ENCODE assay signal across 8 cellular contexts in genomic region chr20:3820901-3821727, GRCh38. TPM values are rescaled to one million over a fixed set of nuclear protein-coding genes. Genes with fewer than 3 reads are reported as not detected.
DNase-seq lines count a peak whose midpoint lies in the region; ATAC-seq and TF ChIP-seq lines count a peak whose summit lies in the region.

No MANE protein-coding gene starts in this region.

- peak overlapping the region; percentile 100 for H3K9ac ChIP-seq in adipocyte (ENCODE audit: low read length)

- peaks cover 26% of the 10 kb centered on the region for H3K36me3 ChIP-seq in right atrium auricular region
- H3K36me3 ChIP-seq in adipocyte (ENCODE audit: control insufficient read depth, insufficient read depth, low read length, severe bottlenecking): peaks cover 41% of the 10 kb centered on the region
- H3K36me3 ChIP-seq in uterus: no peaks in the 10 kb centered on the region

- H3K4me3 ChIP-seq in right atrium auricular region: peak overlapping the region; percentile 51 to 69
- H3K4me3 ChIP-seq in adipocyte (ENCODE audit: low read length): peak overlapping the region; percentile 97
- H3K4me3 ChIP-seq in lower leg skin (ENCODE audit: low read depth, poor library complexity, severe bottlenecking): peak overlapping the region; percentile 54
- H3K4me3 ChIP-seq in uterus: peak overlapping the region; percentile 72 to 75

- no peak for TF ChIP-seq CTCF in right atrium auricular region (IDR thresholded peaks at IDR 0.05)
- TF ChIP-seq CTCF in lower leg skin (IDR thresholded peaks at IDR 0.05): no peak
- no peak for TF ChIP-seq CTCF in uterus (IDR thresholded peaks at IDR 0.05)

- no peak for TF ChIP-seq POLR2A in lower leg skin (IDR thresholded peaks at IDR 0.05)
- peak in 1 of 2 donors; percentile 6 for TF ChIP-seq POLR2A in uterus (IDR thresholded peaks at IDR 0.05)

- H3K9me3 ChIP-seq in right atrium auricular region (no peaks in the 10 kb centered on the region), adipocyte (ENCODE audit: control insufficient read depth, low read length) (no peaks in the 10 kb centered on the region), uterus (no peaks in the 10 kb centered on the region)

- H3K27ac ChIP-seq in right atrium auricular region (peak overlapping the region; percentile 96 to 99), uterus (peak overlapping the region; percentile 98)

- H3K27me3 ChIP-seq in right atrium auricular region: no peaks in the 10 kb centered on the region
- no peaks in the 10 kb centered on the region for H3K27me3 ChIP-seq in adipocyte (replicated peaks; ENCODE audit: control insufficient read depth, insufficient read depth, low read length)
- H3K27me3 ChIP-seq in uterus: no peaks in the 10 kb centered on the region

- intact Hi-C loops in left ventricle myocardium superior (cut with micrococcal nuclease) (loop anchor here (5.0 kb wide), 1 partner anchor 34 kb away; the partner anchor contains the start of gene CENPB), lower leg skin (cut with DNase I; ENCODE audit: low total_unique reads) (loop anchor here (2.0 kb wide), 1 partner anchor 34 kb away; the partner anchor contains the start of gene CENPB), uterus (cut with DNase I; ENCODE audit: low total_unique reads) (loop anchor here (5.0 kb wide), 1 partner anchor 34 kb away; the partner anchor contains the start of gene CENPB)

- no peak for ATAC-seq in left ventricle myocardium superior

- DNase-seq in right atrium auricular region (ENCODE audit: low spot score): no peak
- no peak for DNase-seq in left ventricle myocardium superior
- DNase-seq in adipocyte (ENCODE audit: low read depth): no peak
- no peak for DNase-seq in lower leg skin (ENCODE audit: low spot score in 2 of 2)
- DNase-seq in uterus: no peak
- no peak for DNase-seq in kidney glomerular epithelial cell (lab: John Stamatoyannopoulos, UW)
- no peak for DNase-seq in NCI-H1417 treated with DMSO at 0.1 percent for 48 hours (lab: John Stamatoyannopoulos, UW)
- DNase-seq in GF-D8 (lab: John Stamatoyannopoulos, UW): no peak

- 30 to 31% methylated on average over 20 of the region's 20 CpGs for whole genome bisulfite sequencing in lower leg skin, 2 donors

- H3K4me1 ChIP-seq in right atrium auricular region (peaks cover 0 to 27% of the 10 kb centered on the region in 2 donors), adipocyte (ENCODE audit: control insufficient read depth, insufficient read depth, low read length) (peaks cover 21% of the 10 kb centered on the region), uterus (peaks cover 0 to 4% of the 10 kb centered on the region in 2 donors)

RNA-seq across cellular contexts. Expression of gene AP5S1, which starts 0.8 kb away (rescaled TPM):
- total RNA-seq in right atrium auricular region (10 to 100 TPM; 14.6 to 17.3 TPM), left ventricle myocardium superior (10.2 TPM), lower leg skin (10 to 100 TPM in 2 of 4 donors, 1 to 10 TPM in 2; 7.7 to 16.8 (median 10.5) TPM), uterus (10 to 100 TPM in 2 of 4 donors, 1 to 10 TPM in 1, under 1 TPM in 1; under 0.01 to 18.6 (median 9.5) TPM)

RNA-seq across cellular contexts. Expression of gene CDC25B, which starts 25.0 kb away (rescaled TPM):
- total RNA-seq in right atrium auricular region: 10 to 100 TPM; 10.4 to 11.4 TPM
- 7.5 TPM for total RNA-seq in left ventricle myocardium superior
- total RNA-seq in lower leg skin: 10 to 100 TPM; 13.5 to 23.2 (median 18.5) TPM
- 10 to 100 TPM; 13.2 to 72.8 (median 25.5) TPM for total RNA-seq in uterus

RNA-seq across cellular contexts. Expression of gene MAVS, which starts 25.5 kb away (rescaled TPM):
- total RNA-seq in right atrium auricular region (10 to 100 TPM; 27.5 to 29.7 TPM), left ventricle myocardium superior (34.8 TPM), lower leg skin (10 to 100 TPM; 17.2 to 28.2 (median 27.1) TPM), uterus (10 to 100 TPM in 3 of 4 donors, 1 to 10 TPM in 1; 7.4 to 43.2 (median 13.7) TPM)

RNA-seq across cellular contexts. Expression of gene CENPB, which starts 34.6 kb away (rescaled TPM):
- 10 to 100 TPM; 49.1 to 77.1 TPM for total RNA-seq in right atrium auricular region
- total RNA-seq in left ventricle myocardium superior: 68.3 TPM
- total RNA-seq in lower leg skin: 100 to 1,000 TPM in 2 of 4 donors, 10 to 100 TPM in 2; 94.4 to 109 (median 99.8) TPM
- total RNA-seq in uterus: 100 to 1,000 TPM in 2 of 4 donors, 10 to 100 TPM in 2; 18.2 to 127 (median 85.2) TPM

RNA-seq across cellular contexts. Expression of gene SPEF1, which starts 39.9 kb away (rescaled TPM):
- under 1 TPM in 1 of 2 donors, not detected in 1; 0.31 TPM for total RNA-seq in right atrium auricular region
- total RNA-seq in left ventricle myocardium superior: not detected
- under 1 TPM in 1 of 4 donors, not detected in 3; 0.13 TPM for total RNA-seq in lower leg skin
- 1 to 10 TPM in 1 of 4 donors, under 1 TPM in 2, not detected in 1; 0.26 to 1.3 (median 0.37) TPM for total RNA-seq in uterus
